Comparison of ENCODE assay signal across 14 cellular contexts in genomic region chr9:16268037-16269010, GRCh38.
DNase-seq lines count a peak whose midpoint lies in the region; ATAC-seq and TF ChIP-seq lines count a peak whose summit lies in the region.
"Had no signal": no experiment of that assay in that cellular context is flagged by ENCODE, and none has a peak within 500 bp of the region (broad histone marks: within the 10 kb centered on the region; RNA-seq: fewer than 3 reads in every experiment).

No MANE protein-coding gene starts in this region.

- no peaks in the 10 kb centered on the region for H3K79me2 ChIP-seq in PC-9 (ENCODE audit: low read depth)

- no peak overlapping the region for H3K4me3 ChIP-seq in BLaER1
- peak overlapping the region; percentile 46; the same call in 1 of the 2 replicates for H3K4me3 ChIP-seq in PC-9
- peak overlapping the region in 1 of 2 donors; percentile 37 for H3K4me3 ChIP-seq in gastroesophageal sphincter
- H3K4me3 ChIP-seq in adrenal gland = peak overlapping the region in 1 of 4 donors; percentile 41
- H3K4me3 ChIP-seq: body of pancreas, GM23338 had no signal

- H4K20me1 ChIP-seq in BLaER1 = no peaks in the 10 kb centered on the region
- H4K20me1 ChIP-seq in PC-9 (ENCODE audit: insufficient read depth) = no peaks in the 10 kb centered on the region

- H3K4me2 ChIP-seq in BLaER1 (peak overlapping the region; percentile 82), PC-9 (peak overlapping the region; percentile 78)
- H3K4me2 ChIP-seq: GM23338 had no signal

- POLR2A ChIA-PET in PC-9 (lab: Charles Lee; ENCODE audit: unreplicated experiment) = no interaction called here

- H3K27ac ChIP-seq in BLaER1 (peak overlapping the region; percentile 47; the same call in 1 of the 2 replicates), PC-9 (peak overlapping the region; percentile 67), gastroesophageal sphincter (no peak overlapping the region), adrenal gland (no peak overlapping the region)

- 0 out of 2 replicates have a peak, but pooled peaks cover 4% of the 10 kb centered on the region for H3F3A ChIP-seq in PC-9 (ENCODE audit: insufficient read depth, low read depth)

- H3K4me1 ChIP-seq in BLaER1 (peaks cover 52% of the 10 kb centered on the region), PC-9 (replicated peaks; ENCODE audit: insufficient read depth) (peaks cover 18% of the 10 kb centered on the region), gastroesophageal sphincter (peaks cover 0 to 12% (median 0%) of the 10 kb centered on the region in 3 donors), adrenal gland (replicated peaks in 1 of 2) (peaks cover 0 to 3% of the 10 kb centered on the region in 2 donors)

- TF ChIP-seq EP300 in gastroesophageal sphincter (IDR thresholded peaks at IDR 0.05) = no peak

- ATAC-seq in gastroesophageal sphincter = peak; percentile 30
- ATAC-seq in HG02970 (IDR thresholded peaks at IDR 0.05; ENCODE audit: low FRiP score, unreplicated experiment) = no peak
- ATAC-seq: GM23338 had no signal

- H3K9ac ChIP-seq in BLaER1 = no peak overlapping the region

- CTCF ChIA-PET in PC-9 (lab: Charles Lee) = no interaction called here

- WGBS in gastroesophageal sphincter (ENCODE audit: low coverage in 1 of 2), 2 donors = 80 to 84% methylated on average over 7 to 18 of the region's 18 CpGs
- WGBS in adrenal gland, 4 donors = 81 to 90% (median 85%) methylated on average over 18 of the region's 18 CpGs

- TF ChIP-seq CTCF in PC-9 (conservative IDR thresholded peaks at IDR 0.05) (no peak), gastroesophageal sphincter (IDR thresholded peaks at IDR 0.05) (no peak), adrenal gland (IDR thresholded peaks at IDR 0.05) (no peak)

- no peaks in the 10 kb centered on the region for H3K9me2 ChIP-seq in PC-9 (ENCODE audit: insufficient read depth)

- TF ChIP-seq POLR2A in gastroesophageal sphincter (IDR thresholded peaks at IDR 0.05) (no peak), adrenal gland (IDR thresholded peaks at IDR 0.05) (no peak)

- H3K36me3 ChIP-seq in BLaER1 = no peaks in the 10 kb centered on the region
- no peaks in the 10 kb centered on the region for H3K36me3 ChIP-seq in PC-9 (ENCODE audit: low read depth)
- H3K36me3 ChIP-seq in gastroesophageal sphincter = no peaks in the 10 kb centered on the region
- H3K36me3 ChIP-seq in adrenal gland (replicated peaks in 1 of 2) = no peaks in the 10 kb centered on the region

- DNase-seq in PC-9 (no peak), retina (peak; percentile 71), KG1 (lab: John Stamatoyannopoulos, UW) (no peak), adrenal gland (no peak)
- no peak for DNase-seq in activated CD4-positive, alpha-beta T cell treated with anti-CD3 and anti-CD28 coated beads for 1 hour
- DNase-seq: activated B cell treated with CpG ODN at 0.5 μM for 24 hours; activated T-cell treated with anti-CD3 and anti-CD28 coated beads, Interleukin-2, amount 50 U/mL, for 72 hours; body of pancreas; CD4-positive, CD25-positive, alpha-beta regulatory T cell; KBM-7 had no signal

- no peak overlapping the region for H2AFZ ChIP-seq in PC-9
- H2AFZ ChIP-seq: GM23338 had no signal

- no TSS peak for BruUV-seq in PC-9 (replicated peaks; lab: Mats Ljungman, UMichigan)

- intact Hi-C loops in PC-9 (cut with micrococcal nuclease; ENCODE audit: unreplicated experiment) = no loop called here
- intact Hi-C loops in adrenal gland (cut with DNase I) = no loop called here

- no peaks in the 10 kb centered on the region for H3K9me3 ChIP-seq in BLaER1
- H3K9me3 ChIP-seq in PC-9 (ENCODE audit: insufficient read depth, low read depth) = no peaks in the 10 kb centered on the region
- no peaks in the 10 kb centered on the region for H3K9me3 ChIP-seq in gastroesophageal sphincter
- H3K9me3 ChIP-seq in adrenal gland (replicated peaks in 1 of 3) = no peaks in the 10 kb centered on the region
- H3K9me3 ChIP-seq: body of pancreas had no signal

- H3K27me3 ChIP-seq in BLaER1 (no peaks in the 10 kb centered on the region), PC-9 (ENCODE audit: insufficient read depth, low read depth) (no peaks in the 10 kb centered on the region), gastroesophageal sphincter (no peaks in the 10 kb centered on the region), adrenal gland (no peaks in the 10 kb centered on the region)
- H3K27me3 ChIP-seq: body of pancreas had no signal

Comparison
In these comparisons a context has a peak if more than half of its experiments do, and no peak if none do; other contexts are left out.
1. H3K27ac ChIP-seq: peak in BLaER1 (single experiment) and PC-9 (single experiment); none in gastroesophageal sphincter (0 of 4) and adrenal gland (0 of 5).